14 cellular contexts compared by ENCODE assay signal in the genomic region with DNA sequence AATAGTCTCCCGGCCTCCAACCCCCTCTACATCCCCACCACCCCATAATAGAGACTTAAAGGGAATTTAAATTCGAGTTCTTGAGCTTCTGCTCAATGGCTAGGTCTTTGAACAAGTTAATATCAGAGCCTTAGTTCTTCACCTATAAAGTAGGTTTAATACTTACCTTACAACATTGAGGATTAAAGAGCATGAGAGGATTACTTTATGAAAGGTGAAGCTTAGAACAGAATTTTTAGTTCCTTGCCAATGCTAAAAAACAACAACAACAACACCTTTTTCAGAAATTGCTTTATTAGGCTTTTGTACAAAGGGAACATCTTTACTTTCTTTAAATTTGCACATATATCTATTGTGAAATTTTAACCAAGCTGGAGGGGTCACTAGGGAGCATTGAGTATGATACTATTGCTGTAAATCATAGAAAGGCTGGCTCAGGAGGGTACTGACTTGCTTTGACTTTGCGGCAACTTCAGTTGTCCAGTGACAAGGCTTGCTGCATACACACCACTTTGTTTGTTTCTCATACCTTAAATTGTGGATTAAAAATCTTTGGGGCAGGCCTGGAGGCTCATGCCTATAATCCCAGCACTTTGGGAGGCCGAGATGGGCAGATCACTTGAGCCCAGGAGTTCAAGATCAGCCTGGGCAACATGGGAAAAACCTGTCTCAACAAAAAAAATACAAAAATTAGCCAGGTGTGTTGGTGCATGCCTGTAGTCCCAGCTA. TPM values are rescaled to one million over a fixed set of nuclear protein-coding genes. Genes with fewer than 3 reads are reported as not detected.
DNase-seq lines count a peak whose midpoint lies in the region; FAIRE-seq and TF ChIP-seq lines count a peak whose summit lies in the region.
"Had no signal": no experiment of that assay in that cellular context is flagged by ENCODE, and none has a peak within 500 bp of the region (broad histone marks: within the 10 kb centered on the region; RNA-seq: fewer than 3 reads in every experiment).

No MANE protein-coding gene starts in this region.

- no peaks in the 10 kb centered on the region for H3K27me3 Mint-ChIP-seq in activated naive CD4-positive, alpha-beta T cell treated with anti-CD3 and anti-CD28 coated beads for 36 hours (ENCODE audit: low read depth)
- H3K27me3 Mint-ChIP-seq in activated naive CD8-positive, alpha-beta T cell: no peaks in the 10 kb centered on the region
- H3K27me3 Mint-ChIP-seq in CD14-positive monocyte (ENCODE audit: low read depth in 3 of 3): no peaks in the 10 kb centered on the region
- H3K27me3 Mint-ChIP-seq: brain had no signal

- peaks cover 100% of the 10 kb centered on the region for H3K79me2 ChIP-seq in Karpas-422 (ENCODE audit: low read length)

- no peak overlapping the region for H3K9ac ChIP-seq in Karpas-422 (ENCODE audit: low read length)
- H3K9ac ChIP-seq: BLaER1 had no signal

- peaks cover 28% of the 10 kb centered on the region for H3K36me3 Mint-ChIP-seq in activated naive CD4-positive, alpha-beta T cell treated with anti-CD3 and anti-CD28 coated beads for 36 hours (ENCODE audit: low read depth)
- peaks cover 12% of the 10 kb centered on the region for H3K36me3 Mint-ChIP-seq in activated naive CD8-positive, alpha-beta T cell
- peaks cover 40 to 63% of the 10 kb centered on the region in 2 donors for H3K36me3 Mint-ChIP-seq in CD14-positive monocyte

- intact Hi-C loops in activated naive CD4-positive, alpha-beta T cell treated with anti-CD3 and anti-CD28 coated beads for 36 hours (cut with micrococcal nuclease): loop anchor here (2.0 kb wide), 1 partner anchor 48 kb away; no protein-coding TSS in a partner anchor
- intact Hi-C loops in CD14-positive monocyte (cut with micrococcal nuclease): loop anchor here in 1 of 2 donors (10.0 kb wide), 1 partner anchor 56 kb away; no protein-coding TSS in a partner anchor

- no peak overlapping the region for H2AFZ ChIP-seq in Karpas-422 (ENCODE audit: low read length)

- H3K27me3 ChIP-seq in Karpas-422 (ENCODE audit: low read length): no peaks in the 10 kb centered on the region
- H3K27me3 ChIP-seq in small intestine (ENCODE audit: control insufficient read depth in 2 of 2, insufficient read depth in 2 of 2, low read length in 2 of 2): no peaks in the 10 kb centered on the region
- H3K27me3 ChIP-seq: BLaER1 had no signal

- 52 to 68% (median 62%) methylated on average over 4 of the region's 4 CpGs for WGBS in small intestine, 3 donors

- no peak for FAIRE-seq in small intestine (lab: Jason Lieb, UNC)

- H3K27ac ChIP-seq in Karpas-422 (ENCODE audit: low read length) (peak overlapping the region; percentile 56), small intestine (ENCODE audit: low read depth in 1 of 2, low read length in 1 of 2) (peak overlapping the region; percentile 1 to 66)
- H3K27ac ChIP-seq: BLaER1, epithelial cell of prostate had no signal

- peak overlapping the region; percentile 73 for H3K27ac Mint-ChIP-seq in activated naive CD4-positive, alpha-beta T cell treated with anti-CD3 and anti-CD28 coated beads for 36 hours
- peak overlapping the region; percentile 54 for H3K27ac Mint-ChIP-seq in activated naive CD8-positive, alpha-beta T cell
- peak overlapping the region in 3 of 7 donors; percentile 32 to 41 (median 35) for H3K27ac Mint-ChIP-seq in CD14-positive monocyte
- H3K27ac Mint-ChIP-seq: brain had no signal

- H3K4me3 ChIP-seq in Karpas-422 (ENCODE audit: low read length) (no peak overlapping the region), small intestine (ENCODE audit: low read depth in 1 of 2, low read length in 2 of 2) (no peak overlapping the region)
- H3K4me3 ChIP-seq: BLaER1, lung had no signal

- no peaks in the 10 kb centered on the region for H3K9me2 ChIP-seq in Karpas-422 (replicated peaks; ENCODE audit: insufficient read depth, low read length)

- H3K4me3 Mint-ChIP-seq in activated naive CD4-positive, alpha-beta T cell treated with anti-CD3 and anti-CD28 coated beads for 36 hours: no peak overlapping the region
- peak overlapping the region; percentile 17 for H3K4me3 Mint-ChIP-seq in activated naive CD8-positive, alpha-beta T cell
- no peak overlapping the region for H3K4me3 Mint-ChIP-seq in CD14-positive monocyte
- H3K4me3 Mint-ChIP-seq: brain had no signal

- H3K4me1 ChIP-seq in Karpas-422 (ENCODE audit: low read length): peaks cover 98% of the 10 kb centered on the region
- peaks cover 14 to 15% of the 10 kb centered on the region in 2 donors for H3K4me1 ChIP-seq in small intestine (ENCODE audit: control insufficient read depth in 2 of 2, insufficient read depth in 1 of 2, low read depth in 1 of 2, low read length in 1 of 2)

- no peaks in the 10 kb centered on the region for H3K9me3 Mint-ChIP-seq in activated naive CD4-positive, alpha-beta T cell treated with anti-CD3 and anti-CD28 coated beads for 36 hours
- no peaks in the 10 kb centered on the region for H3K9me3 Mint-ChIP-seq in activated naive CD8-positive, alpha-beta T cell (ENCODE audit: low read depth)
- H3K9me3 Mint-ChIP-seq in CD14-positive monocyte: peaks cover 0 to 3% (median 0%) of the 10 kb centered on the region in 7 donors

- H3K4me1 Mint-ChIP-seq in activated naive CD4-positive, alpha-beta T cell treated with anti-CD3 and anti-CD28 coated beads for 36 hours (ENCODE audit: low read depth): peaks cover 93% of the 10 kb centered on the region
- H3K4me1 Mint-ChIP-seq in activated naive CD8-positive, alpha-beta T cell (ENCODE audit: low read depth): peaks cover 90% of the 10 kb centered on the region
- peaks cover 63% of the 10 kb centered on the region for H3K4me1 Mint-ChIP-seq in CD14-positive monocyte

- no peak for TF ChIP-seq CTCF in CD14-positive monocyte (IDR thresholded peaks at IDR 0.05)

- peaks cover 73% of the 10 kb centered on the region for H4K20me1 ChIP-seq in Karpas-422 (ENCODE audit: insufficient read depth, low read depth, low read length)

- DNase-seq in activated naive CD4-positive, alpha-beta T cell treated with anti-CD3 and anti-CD28 coated beads for 36 hours: no peak
- DNase-seq in activated naive CD4-positive, alpha-beta T cell treated with anti-CD3 and anti-CD28 coated beads, Interleukin-2, amount 50 U/mL, for 16 hours: no peak
- DNase-seq in Karpas-422 (no peak), small intestine (no peak), CD14-positive monocyte (ENCODE audit: low spot score) (no peak), NCI-H748 treated with DMSO at 0.1 percent for 48 hours (lab: John Stamatoyannopoulos, UW) (no peak)
- DNase-seq: NCI-H1092, NCI-H2029 treated with DMSO at 0.1 percent for 48 hours, NCI-H2227 treated with DMSO at 0.1 percent for 48 hours had no signal

- CTCF ChIA-PET in activated naive CD4-positive, alpha-beta T cell treated with anti-CD3 and anti-CD28 coated beads for 36 hours (lab: Charles Lee): no interaction called here

- peak overlapping the region; percentile 7 for H3K4me2 ChIP-seq in Karpas-422 (ENCODE audit: low read depth, low read length, poor library complexity, severe bottlenecking)
- H3K4me2 ChIP-seq: BLaER1 had no signal

- peaks cover 81% of the 10 kb centered on the region for H3K36me3 ChIP-seq in Karpas-422 (ENCODE audit: insufficient read depth, low read length)
- H3K36me3 ChIP-seq in small intestine (ENCODE audit: control insufficient read depth in 2 of 2, insufficient read depth in 2 of 2, low read length in 2 of 2): no peaks in the 10 kb centered on the region

- no peaks in the 10 kb centered on the region for H3K9me3 ChIP-seq in Karpas-422 (ENCODE audit: low read length)
- H3K9me3 ChIP-seq in small intestine (ENCODE audit: control insufficient read depth, low read depth): no peaks in the 10 kb centered on the region
- H3K9me3 ChIP-seq: BLaER1 had no signal

RNA-seq across cellular contexts. Expression of gene TOP1, which starts 9.7 kb away (rescaled TPM):
- total RNA-seq in activated naive CD4-positive, alpha-beta T cell treated with anti-CD3 and anti-CD28 coated beads for 36 hours: 10 to 100 TPM; 91.7 to 92.6 TPM
- total RNA-seq in Karpas-422 (2014; rRNA removed; shearing (Covaris generic); ENCODE audit: low replicate concordance): 89.5 and 101 TPM in 2 replicates
- 10 to 100 TPM; 46.2 to 72.4 (median 67.1) TPM for polyA plus RNA-seq in small intestine
- polyA plus RNA-seq in CD14-positive monocyte: 10 to 100 TPM in 1 of 2 donors, 1 to 10 TPM in 1; 6.9 to 11.5 TPM
